In the genomic region with DNA sequence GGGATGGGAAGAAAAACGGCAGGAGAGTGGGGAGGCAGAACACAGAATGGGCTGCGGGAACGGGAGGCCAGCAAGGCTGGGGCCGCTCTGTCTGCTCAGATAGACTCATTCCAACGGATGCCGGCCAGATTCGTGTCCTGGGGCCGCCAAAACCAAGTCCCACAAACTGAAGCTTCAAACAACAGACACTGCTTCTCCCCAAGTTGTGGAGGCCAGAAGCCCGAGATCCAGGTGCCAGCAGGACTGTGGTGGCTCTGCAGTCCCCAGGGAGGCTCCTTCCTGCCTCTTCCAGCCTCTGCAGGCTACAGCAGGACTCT, we compare ENCODE assay signal across 26 cellular contexts.
"Had no signal": no experiment of that assay in that cellular context is flagged by ENCODE, and none has a peak within 500 bp of the region (broad histone marks: within the 10 kb centered on the region; RNA-seq: fewer than 3 reads in every experiment).

No MANE protein-coding gene starts in this region.

- FAIRE-seq: TTC549 had no signal

- H3K4me1 ChIP-seq: adrenal gland had no signal

- H3K4me3 Mint-ChIP-seq: activated CD4-positive, alpha-beta memory T cell treated with anti-CD3 and anti-CD28 coated beads, Interleukin-2, amount 10 ng/mL, durations not matched to agents 7 days and 5 days; activated naive CD4-positive, alpha-beta T cell treated with anti-CD3 and anti-CD28 coated beads, Interleukin-2, amount 10 ng/mL, durations not matched to agents 7 days and 5 days; activated naive CD8-positive, alpha-beta T cell treated with anti-CD3 and anti-CD28 coated beads, Interleukin-2, amount 10 ng/mL, durations not matched to agents 7 days and 5 days; T-cell had no signal

- H3K4me3 ChIP-seq: adrenal gland, Peyer's patch, SK-N-MC had no signal

- H3K9me3 Mint-ChIP-seq: activated CD4-positive, alpha-beta memory T cell treated with anti-CD3 and anti-CD28 coated beads, Interleukin-2, amount 10 ng/mL, durations not matched to agents 7 days and 5 days; activated naive CD4-positive, alpha-beta T cell treated with anti-CD3 and anti-CD28 coated beads, Interleukin-2, amount 10 ng/mL, durations not matched to agents 7 days and 5 days; activated naive CD8-positive, alpha-beta T cell treated with anti-CD3 and anti-CD28 coated beads, Interleukin-2, amount 10 ng/mL, durations not matched to agents 7 days and 5 days; T-cell had no signal

- H3K27me3 ChIP-seq: Peyer's patch had no signal

- H3K9ac ChIP-seq: KMS-11 had no signal

- H3K9me3 ChIP-seq: adrenal gland, Peyer's patch had no signal

- ATAC-seq: T-cell had no signal

- H3K4me1 Mint-ChIP-seq: activated naive CD8-positive, alpha-beta T cell treated with anti-CD3 and anti-CD28 coated beads, Interleukin-2, amount 10 ng/mL, durations not matched to agents 7 days and 5 days had no signal

- H3K36me3 ChIP-seq: adrenal gland, Peyer's patch had no signal

- H3K36me3 Mint-ChIP-seq: activated naive CD4-positive, alpha-beta T cell treated with anti-CD3 and anti-CD28 coated beads, Interleukin-2, amount 10 ng/mL, durations not matched to agents 7 days and 5 days; activated naive CD8-positive, alpha-beta T cell treated with anti-CD3 and anti-CD28 coated beads, Interleukin-2, amount 10 ng/mL, durations not matched to agents 7 days and 5 days; T-cell had no signal

- H3K27ac Mint-ChIP-seq: activated CD4-positive, alpha-beta memory T cell treated with anti-CD3 and anti-CD28 coated beads, Interleukin-2, amount 10 ng/mL, durations not matched to agents 7 days and 5 days; activated naive CD4-positive, alpha-beta T cell treated with anti-CD3 and anti-CD28 coated beads, Interleukin-2, amount 10 ng/mL, durations not matched to agents 7 days and 5 days; activated naive CD8-positive, alpha-beta T cell treated with anti-CD3 and anti-CD28 coated beads, Interleukin-2, amount 10 ng/mL, durations not matched to agents 7 days and 5 days; T-cell had no signal

- H3K27ac ChIP-seq: adrenal gland, KMS-11, Peyer's patch, RWPE1, SK-N-MC had no signal

- H3K4me2 ChIP-seq: KMS-11 had no signal

- DNase-seq: activated CD4-positive, alpha-beta memory T cell treated with anti-CD3 and anti-CD28 coated beads, Interleukin-2, amount 10 ng/mL, durations not matched to agents 7 days and 5 days; activated CD4-positive, alpha-beta T cell treated with anti-CD3 and anti-CD28 coated beads, Interleukin-2, amount 50 U/mL, for 1 hour; activated CD4-positive, CD25-positive, alpha-beta regulatory T cell; activated gamma-delta T cell; activated naive CD4-positive, alpha-beta T cell treated with anti-CD3 and anti-CD28 coated beads, Interleukin-2, amount 10 ng/mL, durations not matched to agents 7 days and 5 days; activated naive CD8-positive, alpha-beta T cell treated with anti-CD3 and anti-CD28 coated beads, Interleukin-2, amount 10 ng/mL, durations not matched to agents 7 days and 5 days; activated T-cell treated with anti-CD3 and anti-CD28 coated beads for 4 hours; anterior cingulate cortex; caudate nucleus; NCI-H1092; NCI-H1417; NCI-H1930; NCI-H2107; NCI-H2171 treated with DMSO at 0.1 percent for 48 hours; NCI-H226; NCI-H526 treated with DMSO at 0.1 percent for 48 hours; NCI-H82; T-cell; T-helper 2 cell; T1000 had no signal
